Comparison of ENCODE assay signal across 3 cellular contexts in the genomic region with DNA sequence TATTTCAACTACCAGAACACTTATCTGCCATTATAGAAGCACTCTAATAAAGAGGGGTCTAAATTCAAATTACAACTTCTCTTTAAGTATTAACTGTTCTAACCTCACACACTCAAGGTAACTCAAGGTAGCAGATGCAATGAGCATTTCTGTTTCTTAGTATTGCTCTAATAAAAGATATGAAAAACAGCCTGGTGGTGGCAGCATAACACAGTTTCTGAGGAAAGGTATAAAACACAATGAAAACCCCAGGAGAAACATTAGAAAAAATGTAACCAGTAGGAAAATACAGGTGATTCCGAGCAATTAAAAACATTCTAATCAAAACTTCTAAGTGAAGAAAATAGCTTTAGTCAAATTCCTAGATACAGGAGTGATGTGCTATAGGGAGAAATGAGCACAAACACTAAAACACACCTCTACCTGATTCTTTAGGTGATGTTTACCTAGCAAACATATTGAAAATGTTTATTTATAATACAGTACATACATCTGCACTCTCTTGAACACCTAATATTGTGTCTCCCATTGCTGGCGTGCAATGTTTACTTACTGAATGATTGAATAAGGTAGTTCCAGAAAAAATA.
TF ChIP-seq lines count a peak whose summit lies in the region.

No MANE protein-coding gene starts in this region.

TF ChIP-seq in SK-N-SH, 30 proteins besides CTCF, POLR2A, EP300 and RAD21:
- TF ChIP-seq SMC3 (IDR thresholded peaks at IDR 0.05; ENCODE audit: low read depth, low read length), result peak; percentile 55
- no peak for TF ChIP-seq RFX5 (IDR thresholded peaks at IDR 0.05; ENCODE audit: low read length)
- TF ChIP-seq FOSL2 (IDR thresholded peaks at IDR 0.05; ENCODE audit: borderline replicate concordance, low read depth), result no peak
- TF ChIP-seq MEF2A (IDR thresholded peaks at IDR 0.05; ENCODE audit: borderline replicate concordance, low read depth), result no peak
- TF ChIP-seq, protein P1, sequence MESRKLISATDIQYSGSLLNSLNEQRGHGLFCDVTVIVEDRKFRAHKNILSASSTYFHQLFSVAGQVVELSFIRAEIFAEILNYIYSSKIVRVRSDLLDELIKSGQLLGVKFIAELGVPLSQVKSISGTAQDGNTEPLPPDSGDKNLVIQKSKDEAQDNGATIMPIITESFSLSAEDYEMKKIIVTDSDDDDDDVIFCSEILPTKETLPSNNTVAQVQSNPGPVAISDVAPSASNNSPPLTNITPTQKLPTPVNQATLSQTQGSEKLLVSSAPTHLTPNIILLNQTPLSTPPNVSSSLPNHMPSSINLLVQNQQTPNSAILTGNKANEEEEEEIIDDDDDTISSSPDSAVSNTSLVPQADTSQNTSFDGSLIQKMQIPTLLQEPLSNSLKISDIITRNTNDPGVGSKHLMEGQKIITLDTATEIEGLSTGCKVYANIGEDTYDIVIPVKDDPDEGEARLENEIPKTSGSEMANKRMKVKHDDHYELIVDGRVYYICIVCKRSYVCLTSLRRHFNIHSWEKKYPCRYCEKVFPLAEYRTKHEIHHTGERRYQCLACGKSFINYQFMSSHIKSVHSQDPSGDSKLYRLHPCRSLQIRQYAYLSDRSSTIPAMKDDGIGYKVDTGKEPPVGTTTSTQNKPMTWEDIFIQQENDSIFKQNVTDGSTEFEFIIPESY (IDR thresholded peaks at IDR 0.05; ENCODE audit: borderline replicate concordance, low read depth), result no peak
TF ChIP-seq in SK-N-SH: peak in this region for 1.

TF ChIP-seq in SK-N-SH treated with all-trans-retinoic acid at 6 μM for 48 hours, 23 proteins besides CTCF, POLR2A, EP300 and RAD21:
- TF ChIP-seq PPARA (CRISPR knock-in tag; IDR thresholded peaks at IDR 0.05; ENCODE audit: borderline replicate concordance) (no peak), ZNF70 (CRISPR knock-in tag; IDR thresholded peaks at IDR 0.05) (no peak), GLIS3 (CRISPR knock-in tag; IDR thresholded peaks at IDR 0.05) (no peak), ARNTL (CRISPR knock-in tag; IDR thresholded peaks at IDR 0.05; ENCODE audit: borderline replicate concordance, low read depth) (no peak), ESRRG (CRISPR knock-in tag; IDR thresholded peaks at IDR 0.05) (no peak)
TF ChIP-seq in SK-N-SH treated with all-trans-retinoic acid at 6 μM for 48 hours: peak in this region for 0.

TF ChIP-seq in GM12878, 131 proteins besides CTCF, POLR2A, EP300 and RAD21:
- TF ChIP-seq, protein P2, sequence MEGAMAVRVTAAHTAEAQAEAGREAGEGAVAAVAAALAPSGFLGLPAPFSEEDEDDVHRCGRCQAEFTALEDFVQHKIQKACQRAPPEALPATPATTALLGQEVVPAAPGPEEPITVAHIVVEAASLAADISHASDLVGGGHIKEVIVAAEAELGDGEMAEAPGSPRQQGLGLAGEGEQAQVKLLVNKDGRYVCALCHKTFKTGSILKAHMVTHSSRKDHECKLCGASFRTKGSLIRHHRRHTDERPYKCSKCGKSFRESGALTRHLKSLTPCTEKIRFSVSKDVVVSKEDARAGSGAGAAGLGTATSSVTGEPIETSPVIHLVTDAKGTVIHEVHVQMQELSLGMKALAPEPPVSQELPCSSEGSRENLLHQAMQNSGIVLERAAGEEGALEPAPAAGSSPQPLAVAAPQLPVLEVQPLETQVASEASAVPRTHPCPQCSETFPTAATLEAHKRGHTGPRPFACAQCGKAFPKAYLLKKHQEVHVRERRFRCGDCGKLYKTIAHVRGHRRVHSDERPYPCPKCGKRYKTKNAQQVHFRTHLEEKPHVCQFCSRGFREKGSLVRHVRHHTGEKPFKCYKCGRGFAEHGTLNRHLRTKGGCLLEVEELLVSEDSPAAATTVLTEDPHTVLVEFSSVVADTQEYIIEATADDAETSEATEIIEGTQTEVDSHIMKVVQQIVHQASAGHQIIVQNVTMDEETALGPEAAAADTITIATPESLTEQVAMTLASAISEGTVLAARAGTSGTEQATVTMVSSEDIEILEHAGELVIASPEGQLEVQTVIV (IDR thresholded peaks at IDR 0.05; ENCODE audit: borderline replicate concordance, partially characterized antibody), result no peak
- TF ChIP-seq, protein P1 (IDR thresholded peaks at IDR 0.05), result no peak
- TF ChIP-seq SMC3 (IDR thresholded peaks at IDR 0.05; ENCODE audit: borderline replicate concordance, low read length) (peak; percentile 56; the same call in 1 of the 2 replicates), ZNF217 (IDR thresholded peaks at IDR 0.05) (no peak), SP1 (IDR thresholded peaks at IDR 0.05; ENCODE audit: low read depth, low read length) (no peak)
- TF ChIP-seq, protein P3, sequence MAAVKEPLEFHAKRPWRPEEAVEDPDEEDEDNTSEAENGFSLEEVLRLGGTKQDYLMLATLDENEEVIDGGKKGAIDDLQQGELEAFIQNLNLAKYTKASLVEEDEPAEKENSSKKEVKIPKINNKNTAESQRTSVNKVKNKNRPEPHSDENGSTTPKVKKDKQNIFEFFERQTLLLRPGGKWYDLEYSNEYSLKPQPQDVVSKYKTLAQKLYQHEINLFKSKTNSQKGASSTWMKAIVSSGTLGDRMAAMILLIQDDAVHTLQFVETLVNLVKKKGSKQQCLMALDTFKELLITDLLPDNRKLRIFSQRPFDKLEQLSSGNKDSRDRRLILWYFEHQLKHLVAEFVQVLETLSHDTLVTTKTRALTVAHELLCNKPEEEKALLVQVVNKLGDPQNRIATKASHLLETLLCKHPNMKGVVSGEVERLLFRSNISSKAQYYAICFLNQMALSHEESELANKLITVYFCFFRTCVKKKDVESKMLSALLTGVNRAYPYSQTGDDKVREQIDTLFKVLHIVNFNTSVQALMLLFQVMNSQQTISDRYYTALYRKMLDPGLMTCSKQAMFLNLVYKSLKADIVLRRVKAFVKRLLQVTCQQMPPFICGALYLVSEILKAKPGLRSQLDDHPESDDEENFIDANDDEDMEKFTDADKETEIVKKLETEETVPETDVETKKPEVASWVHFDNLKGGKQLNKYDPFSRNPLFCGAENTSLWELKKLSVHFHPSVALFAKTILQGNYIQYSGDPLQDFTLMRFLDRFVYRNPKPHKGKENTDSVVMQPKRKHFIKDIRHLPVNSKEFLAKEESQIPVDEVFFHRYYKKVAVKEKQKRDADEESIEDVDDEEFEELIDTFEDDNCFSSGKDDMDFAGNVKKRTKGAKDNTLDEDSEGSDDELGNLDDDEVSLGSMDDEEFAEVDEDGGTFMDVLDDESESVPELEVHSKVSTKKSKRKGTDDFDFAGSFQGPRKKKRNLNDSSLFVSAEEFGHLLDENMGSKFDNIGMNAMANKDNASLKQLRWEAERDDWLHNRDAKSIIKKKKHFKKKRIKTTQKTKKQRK (IDR thresholded peaks at IDR 0.05; ENCODE audit: low read depth, low read length), result no peak
